In genomic region chr12:49019435-49020317, GRCh38 we compare ENCODE assay signal across 7 cellular contexts. TPM values are rescaled to one million over a fixed set of nuclear protein-coding genes. Genes with fewer than 3 reads are reported as not detected.
DNase-seq lines count a peak whose midpoint lies in the region; ATAC-seq and TF ChIP-seq lines count a peak whose summit lies in the region.

No MANE protein-coding gene starts in this region.

- peak overlapping the region; percentile 91 for H3K4me3 Mint-ChIP-seq in WTC11
- peak overlapping the region; percentile 86 for H3K4me3 Mint-ChIP-seq in endodermal cell

- DNase-seq in GF-D8 (lab: John Stamatoyannopoulos, UW) (peak; percentile 62), LNCaP clone FGC (ENCODE audit: low read depth) (no peak), WTC11 (ENCODE audit: low spot score) (peak; percentile 58), endodermal cell (peak; percentile 87)

- H3K27ac ChIP-seq in endodermal cell (ENCODE audit: low read depth, low read length), result peak overlapping the region; percentile 70
- peak overlapping the region; percentile 91 for H3K27ac ChIP-seq in neutrophil

- peak overlapping the region; percentile 93 for H3K4me3 ChIP-seq in LNCaP clone FGC (ENCODE audit: low read depth, low read length)
- peak overlapping the region; percentile 87 for H3K4me3 ChIP-seq in endodermal cell (ENCODE audit: low read length)
- H3K4me3 ChIP-seq in neutrophil (ENCODE audit: low read depth in 1 of 2, low read length in 1 of 2), result peak overlapping the region; percentile 69 to 73

- ATAC-seq in WTC11 (peak; percentile 10), GM21515 (IDR thresholded peaks at IDR 0.05; ENCODE audit: unreplicated experiment) (no peak), GM21526 (IDR thresholded peaks at IDR 0.05; ENCODE audit: low FRiP score, unreplicated experiment) (no peak)

- H3K27me3 Mint-ChIP-seq in WTC11 (ENCODE audit: low read depth) (peaks cover 6% of the 10 kb centered on the region), endodermal cell (ENCODE audit: insufficient read depth) (no peaks in the 10 kb centered on the region)

- H3K9me3 ChIP-seq in endodermal cell (ENCODE audit: control insufficient read depth, low read length), result no peaks in the 10 kb centered on the region
- H3K9me3 ChIP-seq in neutrophil, result no peaks in the 10 kb centered on the region

- H3K36me3 Mint-ChIP-seq in WTC11 (peaks cover 20% of the 10 kb centered on the region), endodermal cell (ENCODE audit: low read depth) (peaks cover 30% of the 10 kb centered on the region)

- H3K4me1 ChIP-seq in endodermal cell (ENCODE audit: control insufficient read depth, insufficient read depth, low read length), result no peaks in the 10 kb centered on the region
- H3K4me1 ChIP-seq in neutrophil (ENCODE audit: control insufficient read depth in 1 of 2, insufficient read depth in 1 of 2, low read depth in 1 of 2, low read length in 1 of 2), result peaks cover 24 to 28% of the 10 kb centered on the region in 2 experiments

- H3K9ac ChIP-seq in endodermal cell (ENCODE audit: extremely low read depth, low read length, poor library complexity, severe bottlenecking), result peak overlapping the region; percentile 95

- H3K27ac Mint-ChIP-seq in WTC11, result peak overlapping the region; percentile 92
- H3K27ac Mint-ChIP-seq in endodermal cell, result peak overlapping the region; percentile 96

- H3K9me3 Mint-ChIP-seq in WTC11 (no peaks in the 10 kb centered on the region), endodermal cell (no peaks in the 10 kb centered on the region)

- WGBS in endodermal cell (ENCODE audit: insufficient coverage in 1 of 2, insufficient read length in 1 of 2), 2 experiments, result 82 to 100% methylated on average over 3 to 7 of the region's 9 CpGs

- H3K36me3 ChIP-seq in endodermal cell (ENCODE audit: control insufficient read depth, insufficient read depth, low read length) (peaks cover 31% of the 10 kb centered on the region), neutrophil (peaks cover 47% of the 10 kb centered on the region)

- CTCF ChIA-PET in WTC11 (lab: Charles Lee), result interaction anchor here (0.6 to 4.1 kb wide), 34 partner anchors 8 to 820 kb away, joined by 3 to 98 read pairs (median 5); partner anchors contain the start of genes DDN, DDX23, FKBP11 and RHEBL1

- H3K4me1 Mint-ChIP-seq in WTC11, result peaks cover 16% of the 10 kb centered on the region
- peaks cover 15% of the 10 kb centered on the region for H3K4me1 Mint-ChIP-seq in endodermal cell

- POLR2A ChIA-PET in WTC11 (lab: Charles Lee), result interaction anchor here (0.5 to 1.5 kb wide), 7 partner anchors 11 to 722 kb away, joined by 3 to 7 read pairs (median 4); partner anchors contain the start of genes ARF3 and RHEBL1

- H3K27me3 ChIP-seq in endodermal cell (ENCODE audit: control insufficient read depth, insufficient read depth, low read length, poor library complexity, severe bottlenecking), result no peaks in the 10 kb centered on the region
- no peaks in the 10 kb centered on the region for H3K27me3 ChIP-seq in neutrophil

- TF ChIP-seq CTCF in LNCaP clone FGC (IDR thresholded peaks at IDR 0.05; ENCODE audit: control insufficient read depth, extremely low read depth, insufficient read depth) (peak; percentile 27; the same call in 1 of the 2 replicates), WTC11 (IDR thresholded peaks at IDR 0.05) (no peak), endodermal cell (conservative IDR thresholded peaks at IDR 0.05) (peak; percentile 63), neutrophil (IDR thresholded peaks at IDR 0.05) (peak; percentile 77)

TF ChIP-seq in WTC11, 78 proteins besides CTCF, POLR2A, EP300 and RAD21 (continues in another document):
- TF ChIP-seq ARID4B (CRISPR knock-in tag; IDR thresholded peaks at IDR 0.05; ENCODE audit: borderline replicate concordance) (no peak), CBFB (CRISPR knock-in tag; IDR thresholded peaks at IDR 0.05; ENCODE audit: low read depth) (no peak), IRF2 (CRISPR knock-in tag; IDR thresholded peaks at IDR 0.05; ENCODE audit: borderline replicate concordance, low read depth) (no peak), GABPB1 (CRISPR knock-in tag; IDR thresholded peaks at IDR 0.05) (no peak), NR2C2 (CRISPR knock-in tag; IDR thresholded peaks at IDR 0.05) (no peak), FOXP1 (CRISPR knock-in tag; IDR thresholded peaks at IDR 0.05; ENCODE audit: borderline replicate concordance) (no peak), ZNF425 (CRISPR knock-in tag; conservative IDR thresholded peaks at IDR 0.05) (no peak), SOX15 (CRISPR knock-in tag; IDR thresholded peaks at IDR 0.05) (no peak), NFATC4 (CRISPR knock-in tag; IDR thresholded peaks at IDR 0.05) (no peak), ZSCAN18 (CRISPR knock-in tag; IDR thresholded peaks at IDR 0.05) (no peak)

RNA-seq across cellular contexts. Expression of gene PRKAG1, which starts 1.1 kb away (rescaled TPM):
- total RNA-seq in WTC11 (2021), result 37.9 to 41.6 TPM (median 38.0 TPM) in 3 replicates
- 10 to 100 TPM; 27.6 to 38.1 TPM for total RNA-seq in endodermal cell
- 45.4 TPM for polyA plus RNA-seq in endodermal cell (2013, experiment 1 of 2)
- polyA plus RNA-seq in endodermal cell (2013, experiment 2 of 2), result 36.6 TPM

RNA-seq across cellular contexts. Expression of gene DDN, which starts 20.5 kb away (rescaled TPM):
- total RNA-seq in WTC11 (2021) (0.33 to 0.55 TPM (median 0.50 TPM) in 3 replicates), endodermal cell (under 1 TPM; 0.31 to 0.33 TPM)
- 1.2 TPM for polyA plus RNA-seq in endodermal cell (2013, experiment 1 of 2)
- polyA plus RNA-seq in endodermal cell (2013, experiment 2 of 2), result 0.79 TPM

RNA-seq across cellular contexts. Expression of gene KMT2D, which starts 40.9 kb away (rescaled TPM):
- total RNA-seq in WTC11 (2021) (100 to 104 TPM (median 101 TPM) in 3 replicates), endodermal cell (100 to 1,000 TPM; 118 to 123 TPM)
- polyA plus RNA-seq in endodermal cell (2013, experiment 1 of 2), result 30.1 TPM
- 36.6 TPM for polyA plus RNA-seq in endodermal cell (2013, experiment 2 of 2)

RNA-seq across cellular contexts. Expression of gene WNT1, which starts 41.6 kb away (rescaled TPM):
- total RNA-seq in WTC11 (2021) (not detected in 3 replicates), endodermal cell (not detected)
- 31.2 TPM for polyA plus RNA-seq in endodermal cell (2013, experiment 1 of 2)
- polyA plus RNA-seq in endodermal cell (2013, experiment 2 of 2), result 22.4 TPM

RNA-seq across cellular contexts. Expression of gene WNT10B, which starts 48.1 kb away (rescaled TPM):
- total RNA-seq in WTC11 (2021) (0.50 to 0.55 TPM (median 0.55 TPM) in 3 replicates), endodermal cell (under 1 TPM; 0.20 to 0.29 TPM)
- 10.8 TPM for polyA plus RNA-seq in endodermal cell (2013, experiment 1 of 2)
- polyA plus RNA-seq in endodermal cell (2013, experiment 2 of 2), result 7.3 TPM
